8 cellular contexts compared by ENCODE assay signal in the genomic region with DNA sequence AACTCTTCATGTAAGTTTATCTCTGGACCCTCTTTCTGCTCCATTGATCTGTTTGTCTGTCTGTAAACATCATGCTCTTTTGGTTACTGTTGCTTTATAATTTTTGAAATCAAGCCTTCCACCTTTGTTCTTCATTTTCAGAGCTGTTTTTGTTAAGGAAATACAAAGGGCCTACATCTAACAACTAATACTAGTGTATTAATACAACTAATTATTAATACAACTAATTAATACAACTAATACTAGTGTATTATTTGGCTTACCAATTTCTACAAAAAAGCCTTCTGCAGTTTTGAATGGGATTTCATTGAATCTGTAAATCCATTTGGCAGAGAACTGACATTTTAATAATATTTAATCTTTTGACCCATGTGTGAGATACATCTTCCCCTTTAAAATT.
"Had no signal": no experiment of that assay in that cellular context is flagged by ENCODE, and none has a peak within 500 bp of the region (broad histone marks: within the 10 kb centered on the region; RNA-seq: fewer than 3 reads in every experiment).

No MANE protein-coding gene starts in this region.

- DNase-seq: GDM1, GF-D8 had no signal

- ATAC-seq: GM12878 had no signal

- FAIRE-seq: G401.6, GM12878, GM12891, GM12892, GM18507, GM19239 had no signal

- H3K4me3 ChIP-seq: GM12878 had no signal
